In genomic region chr12:104590002-104590401, GRCh38 we compare ENCODE assay signal across 27 cellular contexts.
A peak's percentile ranks its signal among the peaks of the same experiment; 100 is the strongest.
DNase-seq lines count a peak whose midpoint lies in the region; ATAC-seq, FAIRE-seq and TF ChIP-seq lines count a peak whose summit lies in the region.
"Had no signal": no experiment of that assay in that cellular context is flagged by ENCODE, and none has a peak within 500 bp of the region (broad histone marks: within the 10 kb centered on the region; RNA-seq: fewer than 3 reads in every experiment).

No MANE protein-coding gene starts in this region.

- no peak overlapping the region for H3K4me3 Mint-ChIP-seq in activated T-cell treated with anti-CD3 and anti-CD28 coated beads, Interleukin-2, amount 50 U/mL, for 24 hours
- H3K4me3 Mint-ChIP-seq in activated CD4-positive, alpha-beta memory T cell treated with anti-CD3 and anti-CD28 coated beads, Interleukin-2, amount 10 ng/mL, durations not matched to agents 7 days and 5 days: no peak overlapping the region
- H3K4me3 Mint-ChIP-seq in MCF 10A (ENCODE audit: unreplicated experiment): no peak overlapping the region
- H3K4me3 Mint-ChIP-seq: CD8-positive, alpha-beta T cell had no signal

- H4K20me1 ChIP-seq in K562 (replicated peaks; ENCODE audit: control insufficient read depth, insufficient read depth, low read length) (peaks cover 4% of the 10 kb centered on the region; the same call in 1 of the 2 replicates), smooth muscle cell (ENCODE audit: low read depth) (no peaks in the 10 kb centered on the region)

- WGBS in K562 (ENCODE audit: insufficient coverage, low coverage, missing lambda C conversion rate): 79% methylated on average over 7 of the region's 7 CpGs
- 94% methylated on average over 7 of the region's 7 CpGs for WGBS in smooth muscle cell (ENCODE audit: low lambda C conversion rate)

- H3K4me3 ChIP-seq in K562 (no peak overlapping the region), smooth muscle cell (no peak overlapping the region)

- no peaks in the 10 kb centered on the region for H3K27me3 Mint-ChIP-seq in activated T-cell treated with anti-CD3 and anti-CD28 coated beads, Interleukin-2, amount 50 U/mL, for 24 hours
- H3K27me3 Mint-ChIP-seq in activated CD4-positive, alpha-beta memory T cell treated with anti-CD3 and anti-CD28 coated beads, Interleukin-2, amount 10 ng/mL, durations not matched to agents 7 days and 5 days: no peaks in the 10 kb centered on the region
- H3K27me3 Mint-ChIP-seq in MCF 10A (ENCODE audit: insufficient read depth, unreplicated experiment): no peaks in the 10 kb centered on the region

- BruUV-seq in K562 (replicated peaks; lab: Mats Ljungman, UMichigan) (no TSS peak), MCF 10A (replicated peaks; lab: Mats Ljungman, UMichigan) (no TSS peak)

- H2AFZ ChIP-seq in K562 (ENCODE audit: low read depth, low read length) (no peak overlapping the region), smooth muscle cell (ENCODE audit: low read depth) (no peak overlapping the region)

- in situ Hi-C loops in K562 (cut with MboI): no loop called here

- H3K79me2 ChIP-seq in K562 (ENCODE audit: control insufficient read depth, insufficient read depth, low read length) (peaks cover 52% of the 10 kb centered on the region; the same call in 2 of the 3 replicates), smooth muscle cell (ENCODE audit: low read depth) (peaks cover 13% of the 10 kb centered on the region)

- ATAC-seq in K562: no peak
- no peak for ATAC-seq in HG02678 (IDR thresholded peaks at IDR 0.05; ENCODE audit: unreplicated experiment)
- ATAC-seq: CD8-positive, alpha-beta T cell; HCT116; HepG2; PC-3 had no signal

- POLR2A ChIA-PET in K562 (lab: Yijun Ruan, JAX) (interaction anchor here (1.3 to 1.7 kb wide), 2 partner anchors 10 to 14 kb away, joined by 5 to 6 read pairs; no protein-coding TSS in a partner anchor), MCF 10A (lab: Yijun Ruan, JAX) (interaction anchor here (2.8 kb wide), 1 partner anchor 14 kb away, joined by 13 read pairs; no protein-coding TSS in a partner anchor)
- POLR2A ChIA-PET in activated CD4-positive, alpha-beta memory T cell treated with anti-CD3 and anti-CD28 coated beads, Interleukin-2, amount 10 ng/mL, durations not matched to agents 7 days and 5 days (lab: Charles Lee): no interaction called here

- H3K27me3 ChIP-seq in K562 (ENCODE audit: control insufficient read depth in 2 of 2, insufficient read depth in 2 of 2, low read length in 2 of 2) (no peaks in the 10 kb centered on the region), smooth muscle cell (ENCODE audit: low read depth) (no peaks in the 10 kb centered on the region)

- TF ChIP-seq RAD21 in K562 (CRISPR knock-in tag; conservative IDR thresholded peaks at IDR 0.05 in 1 of 2, IDR thresholded peaks at IDR 0.05 in 1 of 2): no peak

- FAIRE-seq in K562 (lab: Jason Lieb, UNC): no peak
- FAIRE-seq: A204.1, GM12892, GM19239, HepG2 had no signal

- peaks cover 11% of the 10 kb centered on the region for H3K36me3 Mint-ChIP-seq in activated T-cell treated with anti-CD3 and anti-CD28 coated beads, Interleukin-2, amount 50 U/mL, for 24 hours (ENCODE audit: low read depth)
- H3K36me3 Mint-ChIP-seq in activated CD4-positive, alpha-beta memory T cell treated with anti-CD3 and anti-CD28 coated beads, Interleukin-2, amount 10 ng/mL, durations not matched to agents 7 days and 5 days (ENCODE audit: low read depth): peaks cover 32% of the 10 kb centered on the region
- H3K36me3 Mint-ChIP-seq in MCF 10A (ENCODE audit: insufficient read depth, unreplicated experiment): no peaks in the 10 kb centered on the region

- H3K4me1 ChIP-seq in K562 (replicated peaks in 1 of 2; ENCODE audit: control insufficient read depth in 2 of 2, insufficient read depth in 2 of 2, low read length in 2 of 2) (peaks cover 12 to 28% of the 10 kb centered on the region in 2 experiments), smooth muscle cell (ENCODE audit: low read depth) (peaks cover 3% of the 10 kb centered on the region)
- H3K4me1 ChIP-seq: Caco-2 had no signal

- no peaks in the 10 kb centered on the region for H3K9me3 ChIP-seq in K562 (replicated peaks; ENCODE audit: control insufficient read depth, insufficient read depth, low read depth, low read length)
- H3K9me3 ChIP-seq in smooth muscle cell (replicated peaks; ENCODE audit: low read depth): no peaks in the 10 kb centered on the region
- H3K9me3 ChIP-seq: Caco-2 had no signal

- 0 out of 3 replicates have a peak overlapping the region, but pooled peaks have one; percentile 31 for H3K27ac ChIP-seq in K562 (ENCODE audit: extremely low read depth, low read depth, low read length)
- H3K27ac ChIP-seq in smooth muscle cell (ENCODE audit: low read depth): peak overlapping the region; percentile 28

- H3K9me3 Mint-ChIP-seq in activated T-cell treated with anti-CD3 and anti-CD28 coated beads, Interleukin-2, amount 50 U/mL, for 24 hours: no peaks in the 10 kb centered on the region
- H3K9me3 Mint-ChIP-seq in activated CD4-positive, alpha-beta memory T cell treated with anti-CD3 and anti-CD28 coated beads, Interleukin-2, amount 10 ng/mL, durations not matched to agents 7 days and 5 days: peaks cover 3% of the 10 kb centered on the region
- H3K9me3 Mint-ChIP-seq in MCF 10A (ENCODE audit: unreplicated experiment): no peaks in the 10 kb centered on the region
- H3K9me3 Mint-ChIP-seq: CD8-positive, alpha-beta T cell had no signal

- no peak for TF ChIP-seq CTCF in K562 (IDR thresholded peaks at IDR 0.05 in 2 of 3, conservative IDR thresholded peaks at IDR 0.05 in 1 of 3; ENCODE audit: insufficient read depth in 2 of 3, low read depth in 1 of 3, low read length in 3 of 3)
- no peak for TF ChIP-seq CTCF in smooth muscle cell (IDR thresholded peaks at IDR 0.05; ENCODE audit: borderline replicate concordance, insufficient read depth, poor library complexity, severe bottlenecking)
- no peak for TF ChIP-seq CTCF in MCF 10A (IDR thresholded peaks at IDR 0.05; ENCODE audit: unreplicated experiment)

- H3K4me2 ChIP-seq in K562 (ENCODE audit: insufficient read depth, low read length) (no peak overlapping the region), smooth muscle cell (no peak overlapping the region)

- no peaks in the 10 kb centered on the region for H3K9me1 ChIP-seq in K562 (ENCODE audit: control insufficient read depth, insufficient read depth, low read length)

- H3K36me3 ChIP-seq in K562 (ENCODE audit: control insufficient read depth, insufficient read depth, low read length): 0 out of 3 replicates have a peak, but pooled peaks cover 4% of the 10 kb centered on the region
- H3K36me3 ChIP-seq in smooth muscle cell (ENCODE audit: low read depth): no peaks in the 10 kb centered on the region

- H3K27ac Mint-ChIP-seq in activated T-cell treated with anti-CD3 and anti-CD28 coated beads, Interleukin-2, amount 50 U/mL, for 24 hours: no peak overlapping the region
- no peak overlapping the region for H3K27ac Mint-ChIP-seq in activated CD4-positive, alpha-beta memory T cell treated with anti-CD3 and anti-CD28 coated beads, Interleukin-2, amount 10 ng/mL, durations not matched to agents 7 days and 5 days
- no peak overlapping the region for H3K27ac Mint-ChIP-seq in MCF 10A (ENCODE audit: low read depth, unreplicated experiment)
- H3K27ac Mint-ChIP-seq: CD8-positive, alpha-beta T cell had no signal

- H3K9ac ChIP-seq in K562 (ENCODE audit: insufficient read depth in 1 of 2, low read depth in 2 of 2, low read length in 2 of 2): no peak overlapping the region
- H3K9ac ChIP-seq in smooth muscle cell (ENCODE audit: low read depth): no peak overlapping the region

- H3F3A ChIP-seq in smooth muscle cell (ENCODE audit: low read depth): no peaks in the 10 kb centered on the region

- intact Hi-C loops in K562 (cut with micrococcal nuclease): no loop called here
- intact Hi-C loops in MCF 10A (cut with micrococcal nuclease): no loop called here

- H3K4me1 Mint-ChIP-seq in activated T-cell treated with anti-CD3 and anti-CD28 coated beads, Interleukin-2, amount 50 U/mL, for 24 hours (ENCODE audit: low read depth): peaks cover 48% of the 10 kb centered on the region
- peaks cover 11% of the 10 kb centered on the region for H3K4me1 Mint-ChIP-seq in activated CD4-positive, alpha-beta memory T cell treated with anti-CD3 and anti-CD28 coated beads, Interleukin-2, amount 10 ng/mL, durations not matched to agents 7 days and 5 days
- H3K4me1 Mint-ChIP-seq in MCF 10A (ENCODE audit: insufficient read depth, unreplicated experiment): peaks cover 25% of the 10 kb centered on the region

- DNase-seq in activated T-cell treated with anti-CD3 and anti-CD28 coated beads, Interleukin-2, amount 50 U/mL, for 24 hours: peak; percentile 13
- no peak for DNase-seq in activated T-cell treated with anti-CD3 and anti-CD28 coated beads, Interleukin-2, amount 50 U/mL, for 48 hours
- peak; percentile 12 for DNase-seq in NCI-H524 treated with DMSO at 0.1 percent for 48 hours (lab: John Stamatoyannopoulos, UW)
- no peak for DNase-seq in K562 (ENCODE audit: extremely low read depth in 1 of 4, low spot score in 3 of 4)
- DNase-seq in smooth muscle cell (lab: John Stamatoyannopoulos, UW; ENCODE audit: unreplicated experiment): no peak
- no peak for DNase-seq in activated CD4-positive, alpha-beta memory T cell treated with anti-CD3 and anti-CD28 coated beads, Interleukin-2, amount 10 ng/mL, durations not matched to agents 7 days and 5 days
- no peak for DNase-seq in MCF 10A (ENCODE audit: unreplicated experiment)
- DNase-seq: AML-193; C1 segment of cervical spinal cord; Caco-2; CD8-positive, alpha-beta T cell; DMS153; DND-41; Kasumi-1; NCI-H1105 treated with DMSO at 0.1 percent for 48 hours; NCI-H146; NCI-H1930; NCI-H2107; PC-3; SHP77; T-helper 1 cell had no signal

- no peak for TF ChIP-seq POLR2A in K562 (conservative IDR thresholded peaks at IDR 0.05)

- TF ChIP-seq EP300 in K562 (IDR thresholded peaks at IDR 0.05; ENCODE audit: low read length): no peak

- CTCF ChIA-PET in K562 (lab: Yijun Ruan, JAX; ENCODE audit: low intra/inter-chr PET ratio): no interaction called here
- CTCF ChIA-PET in activated CD4-positive, alpha-beta memory T cell treated with anti-CD3 and anti-CD28 coated beads, Interleukin-2, amount 10 ng/mL, durations not matched to agents 7 days and 5 days (lab: Charles Lee): interaction anchor here (1.1 kb wide), 1 partner anchor 208 kb away, joined by 3 read pairs; no protein-coding TSS in a partner anchor
- CTCF ChIA-PET in MCF 10A (lab: Yijun Ruan, JAX): interaction anchor here (0.6 kb wide), 1 partner anchor 462 kb away, joined by 3 read pairs; no protein-coding TSS in a partner anchor

TF ChIP-seq in K562, 482 proteins besides CTCF, POLR2A, EP300 and RAD21 (continues in another document):
- TF ChIP-seq HDGF (IDR thresholded peaks at IDR 0.05) (no peak), ESRRB (CRISPR knock-in tag; IDR thresholded peaks at IDR 0.05; ENCODE audit: borderline replicate concordance) (no peak), ZNF253 (CRISPR knock-in tag; conservative IDR thresholded peaks at IDR 0.05) (no peak), ZFP30 (CRISPR knock-in tag; IDR thresholded peaks at IDR 0.05; ENCODE audit: borderline replicate concordance) (no peak), ZNF644 (tag; IDR thresholded peaks at IDR 0.05; ENCODE audit: low read depth) (no peak), CBFB (CRISPR knock-in tag; IDR thresholded peaks at IDR 0.05) (no peak), HNRNPLL (IDR thresholded peaks at IDR 0.05; ENCODE audit: low read depth, low read length, poor library complexity, severe bottlenecking) (no peak)

Comparison
In these comparisons a context has a peak if more than half of its experiments do, and no peak if none do; other contexts are left out.
1. DNase-seq: peak in activated T-cell treated with anti-CD3 and anti-CD28 coated beads, Interleukin-2, amount 50 U/mL, for 24 hours (single experiment) and NCI-H524 treated with DMSO at 0.1 percent for 48 hours (single experiment); none in activated T-cell treated with anti-CD3 and anti-CD28 coated beads, Interleukin-2, amount 50 U/mL, for 48 hours (0 of 2), K562 (0 of 4), smooth muscle cell (single experiment), activated CD4-positive, alpha-beta memory T cell treated with anti-CD3 and anti-CD28 coated beads, Interleukin-2, amount 10 ng/mL, durations not matched to agents 7 days and 5 days (single experiment) and MCF 10A (single experiment).